Comparison of ENCODE assay signal across 9 cellular contexts in genomic region chr10:133335238-133336122, GRCh38. TPM values are rescaled to one million over a fixed set of nuclear protein-coding genes. Genes with fewer than 3 reads are reported as not detected.
DNase-seq lines count a peak whose midpoint lies in the region; ATAC-seq and TF ChIP-seq lines count a peak whose summit lies in the region.
"Had no signal": no experiment of that assay in that cellular context is flagged by ENCODE, and none has a peak within 500 bp of the region (broad histone marks: within the 10 kb centered on the region; RNA-seq: fewer than 3 reads in every experiment).

No MANE protein-coding gene starts in this region.

- under 1% methylated on average over 17 of the region's 76 CpGs for whole genome bisulfite sequencing in esophagus muscularis mucosa

- ATAC-seq in natural killer cell = peak; percentile 41 to 51 (median 46)
- peak; percentile 50 to 54 for ATAC-seq in stimulated activated naive B cell treated with anti-CD40 and anti-IgM and Interleukin-4, amounts not matched to agents 10 μg/mL and 1 μg/mL and 100 μg/mL, for 72 hours (replicated peaks)

- intact Hi-C loops in esophagus muscularis mucosa (cut with DNase I) (loop anchor here (10.0 kb wide), 1 partner anchor 159 kb away; no protein-coding TSS in a partner anchor), natural killer cell (cut with micrococcal nuclease) (no loop called here)

- no peak for TF ChIP-seq EP300 in esophagus muscularis mucosa (IDR thresholded peaks at IDR 0.05)

- no peaks in the 10 kb centered on the region for H3K36me3 ChIP-seq in esophagus muscularis mucosa

- TF ChIP-seq CTCF in AG09309 (IDR thresholded peaks at IDR 0.05; ENCODE audit: control insufficient read depth, insufficient read depth, low read depth, low read length, missing control alignments) (no peak), esophagus muscularis mucosa (IDR thresholded peaks at IDR 0.05) (no peak), natural killer cell (IDR thresholded peaks at IDR 0.05) (no peak)

- H3K27ac ChIP-seq in esophagus muscularis mucosa (replicated peaks in 1 of 4) = no peak overlapping the region

- no peaks in the 10 kb centered on the region for H3K36me3 Mint-ChIP-seq in natural killer cell
- H3K36me3 Mint-ChIP-seq in stimulated activated naive B cell treated with anti-CD40 and anti-IgM and Interleukin-4, amounts not matched to agents 10 μg/mL and 1 μg/mL and 100 μg/mL, for 72 hours = no peaks in the 10 kb centered on the region

- H3K9me3 Mint-ChIP-seq in natural killer cell = no peaks in the 10 kb centered on the region
- H3K9me3 Mint-ChIP-seq in stimulated activated naive B cell treated with anti-CD40 and anti-IgM and Interleukin-4, amounts not matched to agents 10 μg/mL and 1 μg/mL and 100 μg/mL, for 72 hours = no peaks in the 10 kb centered on the region

- DNase-seq in AG09309 (ENCODE audit: low read depth) = no peak
- DNase-seq in LHCN-M2 (ENCODE audit: low read depth) = peak; percentile 40
- DNase-seq in activated T-helper 1 cell treated with Interleukin-2 at 50 U/mL for 16 hours (ENCODE audit: low read depth) = peak; percentile 69
- no peak for DNase-seq in esophagus muscularis mucosa (ENCODE audit: extremely low spot score)
- DNase-seq in natural killer cell = peak; percentile 78
- DNase-seq in stimulated activated naive B cell treated with anti-CD40 and anti-IgM and Interleukin-4, amounts not matched to agents 10 μg/mL and 1 μg/mL and 100 μg/mL, for 72 hours = no peak
- DNase-seq in NCI-H2107 (lab: John Stamatoyannopoulos, UW) = no peak
- no peak for DNase-seq in NCI-H526 (lab: John Stamatoyannopoulos, UW)

- peaks cover 22 to 28% (median 24%) of the 10 kb centered on the region in 4 donors for H3K4me1 ChIP-seq in esophagus muscularis mucosa

- H3K4me3 Mint-ChIP-seq in natural killer cell = peak overlapping the region; percentile 59
- H3K4me3 Mint-ChIP-seq in stimulated activated naive B cell treated with anti-CD40 and anti-IgM and Interleukin-4, amounts not matched to agents 10 μg/mL and 1 μg/mL and 100 μg/mL, for 72 hours = peak overlapping the region; percentile 60 to 62

- TF ChIP-seq POLR2A in esophagus muscularis mucosa (IDR thresholded peaks at IDR 0.05; ENCODE audit: low read depth) = no peak

- H3K27me3 ChIP-seq in esophagus muscularis mucosa = peaks cover 11 to 90% (median 43%) of the 10 kb centered on the region in 4 donors

- H3K27me3 Mint-ChIP-seq in natural killer cell (ENCODE audit: low read depth in 2 of 2) = peaks cover 17 to 22% of the 10 kb centered on the region in 2 donors
- H3K27me3 Mint-ChIP-seq in stimulated activated naive B cell treated with anti-CD40 and anti-IgM and Interleukin-4, amounts not matched to agents 10 μg/mL and 1 μg/mL and 100 μg/mL, for 72 hours = peaks cover 36 to 37% of the 10 kb centered on the region in 2 donors

- peaks cover 0 to 7% of the 10 kb centered on the region in 2 donors for H3K4me1 Mint-ChIP-seq in natural killer cell
- peaks cover 4% of the 10 kb centered on the region in 2 donors for H3K4me1 Mint-ChIP-seq in stimulated activated naive B cell treated with anti-CD40 and anti-IgM and Interleukin-4, amounts not matched to agents 10 μg/mL and 1 μg/mL and 100 μg/mL, for 72 hours

- H3K9me3 ChIP-seq in esophagus muscularis mucosa = no peaks in the 10 kb centered on the region

- H3K4me3 ChIP-seq in AG09309 (ENCODE audit: control insufficient read depth, low read depth, low read length) (peak overlapping the region; percentile 29), esophagus muscularis mucosa (peak overlapping the region; percentile 47 to 55 (median 48))

- H3K27ac Mint-ChIP-seq in natural killer cell = peak overlapping the region; percentile 67 to 90
- no peak overlapping the region for H3K27ac Mint-ChIP-seq in stimulated activated naive B cell treated with anti-CD40 and anti-IgM and Interleukin-4, amounts not matched to agents 10 μg/mL and 1 μg/mL and 100 μg/mL, for 72 hours

RNA-seq across cellular contexts. Expression of gene CALY, which starts 1.2 kb away (rescaled TPM):
- not detected in 2 replicates for total RNA-seq in LHCN-M2 (2014; rRNA removed)
- 0.10 TPM for polyA plus RNA-seq in LHCN-M2 (2012)
- 1 to 10 TPM; 1.6 to 3.6 (median 2.3) TPM for total RNA-seq in esophagus muscularis mucosa
- not detected for total RNA-seq in natural killer cell
- total RNA-seq: liver had no signal

RNA-seq across cellular contexts. Expression of gene PRAP1, which starts 11.7 kb away (rescaled TPM):
- total RNA-seq in LHCN-M2 (2014; rRNA removed) (not detected in 2 replicates), esophagus muscularis mucosa (not detected), natural killer cell (not detected)
- not detected for polyA plus RNA-seq in LHCN-M2 (2012)

RNA-seq across cellular contexts. Expression of gene FUOM, which starts 22.3 kb away (rescaled TPM):
- total RNA-seq in LHCN-M2 (2014; rRNA removed) = 20.1 and 21.2 TPM in 2 replicates
- polyA plus RNA-seq in LHCN-M2 (2012) = 19.0 TPM
- total RNA-seq in esophagus muscularis mucosa = 10 to 100 TPM in 2 of 4 donors, 1 to 10 TPM in 2; 7.9 to 12.2 (median 10.5) TPM
- total RNA-seq in natural killer cell = 1 to 10 TPM; 7.6 to 9.5 (median 7.9) TPM

RNA-seq across cellular contexts. Expression of gene ZNF511, which starts 26.8 kb away (rescaled TPM):
- total RNA-seq in LHCN-M2 (2014; rRNA removed) (26.9 and 33.8 TPM in 2 replicates), esophagus muscularis mucosa (10 to 100 TPM; 22.9 to 34.8 (median 33.0) TPM), natural killer cell (10 to 100 TPM; 28.1 to 39.0 (median 32.4) TPM)
- polyA plus RNA-seq in LHCN-M2 (2012) = 38.2 TPM

RNA-seq across cellular contexts. Expression of gene TUBGCP2, which starts 26.8 kb away (rescaled TPM):
- 73.9 and 74.8 TPM in 2 replicates for total RNA-seq in LHCN-M2 (2014; rRNA removed)
- polyA plus RNA-seq in LHCN-M2 (2012) = 59.1 TPM
- total RNA-seq in esophagus muscularis mucosa = 10 to 100 TPM; 30.2 to 54.4 (median 39.0) TPM
- 10 to 100 TPM; 74.3 to 81.8 (median 78.7) TPM for total RNA-seq in natural killer cell

Comparison
In these comparisons a context has a peak if more than half of its experiments do, and no peak if none do; other contexts are left out.
1. DNase-seq: peak in LHCN-M2 (single experiment), activated T-helper 1 cell treated with Interleukin-2 at 50 U/mL for 16 hours (single experiment) and natural killer cell (single experiment); none in AG09309 (single experiment), esophagus muscularis mucosa (single experiment), stimulated activated naive B cell treated with anti-CD40 and anti-IgM and Interleukin-4, amounts not matched to agents 10 μg/mL and 1 μg/mL and 100 μg/mL, for 72 hours (single experiment), NCI-H2107 (single experiment) and NCI-H526 (0 of 2).